9 cellular contexts compared by ENCODE assay signal in the genomic region with DNA sequence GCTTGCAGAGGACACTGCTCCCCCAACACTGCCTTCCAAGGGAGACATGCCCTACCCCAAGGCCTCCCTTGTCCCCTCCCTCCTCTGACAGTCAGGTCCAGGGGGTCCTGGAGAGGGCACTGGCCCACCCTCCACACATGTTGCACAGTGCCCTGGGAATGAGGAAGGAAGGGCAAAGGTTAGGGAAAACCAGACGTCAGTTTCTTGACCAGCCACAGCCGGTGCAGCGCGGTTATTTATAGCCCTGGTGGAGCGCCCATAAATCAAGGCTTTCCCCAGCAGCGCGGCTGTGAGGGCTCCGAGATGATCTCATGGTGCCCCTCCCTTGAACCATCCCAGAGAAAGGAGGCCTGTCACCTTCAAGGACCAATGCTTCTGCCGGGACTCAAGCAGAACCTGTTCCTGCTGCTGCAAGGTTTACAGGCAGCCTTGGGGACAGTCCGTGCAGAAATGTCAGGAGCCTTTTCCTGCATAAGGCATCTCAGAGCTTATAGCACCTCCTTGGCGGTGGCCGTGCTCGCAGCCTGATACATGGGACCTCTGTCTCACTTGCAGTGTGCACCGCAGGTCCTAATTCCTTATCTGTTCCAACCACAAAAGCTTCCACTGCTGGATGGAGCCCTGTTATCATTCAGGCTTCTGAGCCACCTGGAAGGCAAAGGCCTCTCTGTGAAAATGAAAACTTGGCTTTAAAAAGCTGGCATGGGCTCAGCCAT.
DNase-seq lines count a peak whose midpoint lies in the region; ATAC-seq and TF ChIP-seq lines count a peak whose summit lies in the region.
"Had no signal": no experiment of that assay in that cellular context is flagged by ENCODE, and none has a peak within 500 bp of the region (broad histone marks: within the 10 kb centered on the region; RNA-seq: fewer than 3 reads in every experiment).

No MANE protein-coding gene starts in this region.

- H2BK5ac ChIP-seq in IMR-90 (ENCODE audit: low read depth, low read length, poor library complexity, severe bottlenecking) = no peak overlapping the region

- no peaks in the 10 kb centered on the region for H4K20me1 ChIP-seq in IMR-90 (ENCODE audit: insufficient read depth, low read length)

- no peaks in the 10 kb centered on the region for H3K27me3 Mint-ChIP-seq in activated CD4-positive, alpha-beta T cell treated with anti-CD3 and anti-CD28 coated beads for 36 hours
- H3K27me3 Mint-ChIP-seq in HFFc6 (ENCODE audit: insufficient read depth) = peaks cover 18% of the 10 kb centered on the region

- H3K18ac ChIP-seq in IMR-90 (ENCODE audit: low read depth, low read length) = no peak overlapping the region

- no peak overlapping the region for H2BK120ac ChIP-seq in IMR-90 (ENCODE audit: low read depth, low read length)

- DNase-seq in IMR-90 (peak; percentile 28), amniotic epithelial cell (ENCODE audit: low read depth) (peak; percentile 60), inferior parietal cortex (ENCODE audit: extremely low spot score) (peak; percentile 28), spleen (peak; percentile 68), NCI-H2107 (lab: John Stamatoyannopoulos, UW) (no peak), HFFc6 (no peak)
- DNase-seq in activated CD4-positive, alpha-beta T cell treated with anti-CD3 and anti-CD28 coated beads for 36 hours = no peak

- no peak overlapping the region for H3K4ac ChIP-seq in IMR-90 (ENCODE audit: low read depth, low read length)

- H3K23ac ChIP-seq in IMR-90 (ENCODE audit: low read depth, low read length) = no peak overlapping the region

- in situ Hi-C loops in IMR-90 (cut with MboI; ENCODE audit: low sequenced_read_pairs) = no loop called here

- H3K14ac ChIP-seq in IMR-90 (replicated peaks; ENCODE audit: low read depth, low read length) = no peak overlapping the region

- TF ChIP-seq POLR2A in IMR-90 (IDR thresholded peaks at IDR 0.05; ENCODE audit: low read depth, low read length) (no peak), spleen (IDR thresholded peaks at IDR 0.05) (no peak)

- H4K8ac ChIP-seq in IMR-90 (ENCODE audit: low read depth in 2 of 2, low read length in 2 of 2) = no peak overlapping the region

- no peak overlapping the region for H3K4me3 Mint-ChIP-seq in activated CD4-positive, alpha-beta T cell treated with anti-CD3 and anti-CD28 coated beads for 36 hours
- no peak overlapping the region for H3K4me3 Mint-ChIP-seq in HFFc6

- intact Hi-C loops in IMR-90 (cut with micrococcal nuclease) = no loop called here
- intact Hi-C loops in spleen (cut with DNase I; ENCODE audit: low total_unique reads) = no loop called here
- intact Hi-C loops in activated CD4-positive, alpha-beta T cell treated with anti-CD3 and anti-CD28 coated beads for 36 hours (cut with DNase I, micrococcal nuclease) = no loop called here

- H4K91ac ChIP-seq in IMR-90 (ENCODE audit: insufficient read depth, low read depth, low read length) = no peak overlapping the region

- no peak overlapping the region for H2AK5ac ChIP-seq in IMR-90 (ENCODE audit: low read depth, low read length)

- no peaks in the 10 kb centered on the region for H3K4me1 Mint-ChIP-seq in activated CD4-positive, alpha-beta T cell treated with anti-CD3 and anti-CD28 coated beads for 36 hours
- H3K4me1 Mint-ChIP-seq in HFFc6 (ENCODE audit: low read depth) = no peaks in the 10 kb centered on the region

- H3K9ac ChIP-seq in IMR-90 (ENCODE audit: low read depth, low read length) = no peak overlapping the region

- no TSS peak for BruUV-seq in IMR-90 (replicated peaks; lab: Mats Ljungman, UMichigan)

- no peak for TF ChIP-seq RAD21 in IMR-90 (IDR thresholded peaks at IDR 0.05; ENCODE audit: low read length)

- 35% methylated on average over 4 of the region's 14 CpGs; no CpG with 5 or more reads in 1 of the 2 experiments for WGBS in IMR-90 (ENCODE audit: extremely low coverage in 2 of 2, insufficient read length in 1 of 2), 2 experiments
- WGBS in spleen, 5 donors = 25 to 37% (median 27%) methylated on average over 14 of the region's 14 CpGs

- H2BK20ac ChIP-seq in IMR-90 (ENCODE audit: low read depth, low read length) = no peak overlapping the region

- H3K4me1 ChIP-seq in IMR-90 (ENCODE audit: control insufficient read depth, insufficient read depth, low read length) (no peaks in the 10 kb centered on the region), spleen (peaks cover 7 to 37% (median 19%) of the 10 kb centered on the region in 6 donors)
- H3K4me1 ChIP-seq: SJSA1 had no signal

- H2AFZ ChIP-seq in IMR-90 (replicated peaks; ENCODE audit: low read length, poor library complexity) = no peak overlapping the region

- peak; percentile 44 for ATAC-seq in IMR-90 (ENCODE audit: low read depth)
- no peak for ATAC-seq in GM19467 (IDR thresholded peaks at IDR 0.05; ENCODE audit: unreplicated experiment)
- ATAC-seq in activated CD4-positive, alpha-beta T cell treated with anti-CD3 and anti-CD28 coated beads for 36 hours = no peak

- H2AK9ac ChIP-seq in IMR-90 (replicated peaks; ENCODE audit: low read depth, low read length, poor library complexity) = no peak overlapping the region

- H3K4me2 ChIP-seq in IMR-90 (ENCODE audit: low read depth, low read length) = no peak overlapping the region

- CTCF ChIA-PET in IMR-90 (lab: Yijun Ruan, JAX) = no interaction called here
- CTCF ChIA-PET in activated CD4-positive, alpha-beta T cell treated with anti-CD3 and anti-CD28 coated beads for 36 hours (lab: Charles Lee) = interaction anchor here (0.5 kb wide), 1 partner anchor 26 kb away, joined by 3 read pairs; no protein-coding TSS in a partner anchor

- no peak overlapping the region for H4K5ac ChIP-seq in IMR-90 (ENCODE audit: low read depth, low read length)

- peaks cover 5% of the 10 kb centered on the region; the same call in 1 of the 2 replicates for H3K27me3 ChIP-seq in IMR-90 (ENCODE audit: control insufficient read depth, insufficient read depth, low read length)
- no peaks in the 10 kb centered on the region for H3K27me3 ChIP-seq in spleen (replicated peaks in 1 of 7)
- H3K27me3 ChIP-seq: SJSA1 had no signal

- dilution Hi-C loops in IMR-90 (cut with HindIII; ENCODE audit: low sequenced_read_pairs, unreplicated experiment) = no loop called here

- TF ChIP-seq CTCF in IMR-90 (conservative IDR thresholded peaks at IDR 0.05; ENCODE audit: low read depth, low read length) (no peak), spleen (IDR thresholded peaks at IDR 0.05 in 8 of 11, conservative IDR thresholded peaks at IDR 0.05 in 3 of 11) (no peak), HFFc6 (IDR thresholded peaks at IDR 0.05) (no peak)

- H3K27ac Mint-ChIP-seq in activated CD4-positive, alpha-beta T cell treated with anti-CD3 and anti-CD28 coated beads for 36 hours = no peak overlapping the region
- H3K27ac Mint-ChIP-seq in HFFc6 = no peak overlapping the region

- no peak overlapping the region for H3K56ac ChIP-seq in IMR-90 (ENCODE audit: extremely low read depth, insufficient read depth, low read length)

- no peak overlapping the region for H2BK15ac ChIP-seq in IMR-90 (ENCODE audit: low read depth, low read length)

- POLR2A ChIA-PET in IMR-90 (lab: Charles Lee; ENCODE audit: unreplicated experiment) = no interaction called here
- POLR2A ChIA-PET in activated CD4-positive, alpha-beta T cell treated with anti-CD3 and anti-CD28 coated beads for 36 hours (lab: Charles Lee) = no interaction called here

- H3K9me1 ChIP-seq in IMR-90 (ENCODE audit: insufficient read depth, low read length) = no peaks in the 10 kb centered on the region

- H3K9me3 Mint-ChIP-seq in activated CD4-positive, alpha-beta T cell treated with anti-CD3 and anti-CD28 coated beads for 36 hours (ENCODE audit: low read depth) = no peaks in the 10 kb centered on the region
- peaks cover 11% of the 10 kb centered on the region for H3K9me3 Mint-ChIP-seq in HFFc6

- H3K36me3 Mint-ChIP-seq in activated CD4-positive, alpha-beta T cell treated with anti-CD3 and anti-CD28 coated beads for 36 hours (ENCODE audit: low read depth) = no peaks in the 10 kb centered on the region
- peaks cover 5% of the 10 kb centered on the region; the same call in 1 of the 2 replicates for H3K36me3 Mint-ChIP-seq in HFFc6 (ENCODE audit: low read depth)

- no peaks in the 10 kb centered on the region for H3K36me3 ChIP-seq in IMR-90 (ENCODE audit: control insufficient read depth, insufficient read depth, low read length)
- no peaks in the 10 kb centered on the region for H3K36me3 ChIP-seq in spleen
- H3K36me3 ChIP-seq: SJSA1 had no signal

- peaks cover 12% of the 10 kb centered on the region for H3K9me3 ChIP-seq in IMR-90 (ENCODE audit: control insufficient read depth, insufficient read depth, low read length)
- peaks cover 0 to 7% (median 0%) of the 10 kb centered on the region in 8 donors for H3K9me3 ChIP-seq in spleen
- H3K9me3 ChIP-seq: SJSA1 had no signal

- no peaks in the 10 kb centered on the region for H3K79me1 ChIP-seq in IMR-90 (ENCODE audit: low read depth in 1 of 2, low read length in 2 of 2)

- no peak overlapping the region for H3K4me3 ChIP-seq in IMR-90 (ENCODE audit: insufficient read depth, low read depth, low read length)
- H3K4me3 ChIP-seq in spleen = no peak overlapping the region
- H3K4me3 ChIP-seq: SJSA1 had no signal

- H3K27ac ChIP-seq in IMR-90 (ENCODE audit: insufficient read depth, low read length) (no peak overlapping the region), spleen (no peak overlapping the region)
- H3K27ac ChIP-seq: SJSA1 had no signal

TF ChIP-seq in IMR-90, 13 proteins besides CTCF, POLR2A, EP300 and RAD21 (continues in another document):
- no peak for TF ChIP-seq NFE2L2 (IDR thresholded peaks at IDR 0.05; ENCODE audit: low read depth, low read length)
- TF ChIP-seq CEBPB (IDR thresholded peaks at IDR 0.05; ENCODE audit: low read depth, low read length) = no peak
- TF ChIP-seq FOS (IDR thresholded peaks at IDR 0.05; ENCODE audit: low read depth, low read length) = no peak
- no peak for TF ChIP-seq BHLHE40 (IDR thresholded peaks at IDR 0.05; ENCODE audit: low read depth, low read length)
- TF ChIP-seq RFX5 (IDR thresholded peaks at IDR 0.05; ENCODE audit: low read depth, low read length) = no peak
- no peak for TF ChIP-seq CHD1 (IDR thresholded peaks at IDR 0.05; ENCODE audit: low read depth, low read length)
- TF ChIP-seq MXI1 (IDR thresholded peaks at IDR 0.05; ENCODE audit: borderline replicate concordance, low read depth, low read length) = no peak
- TF ChIP-seq, protein P1, sequence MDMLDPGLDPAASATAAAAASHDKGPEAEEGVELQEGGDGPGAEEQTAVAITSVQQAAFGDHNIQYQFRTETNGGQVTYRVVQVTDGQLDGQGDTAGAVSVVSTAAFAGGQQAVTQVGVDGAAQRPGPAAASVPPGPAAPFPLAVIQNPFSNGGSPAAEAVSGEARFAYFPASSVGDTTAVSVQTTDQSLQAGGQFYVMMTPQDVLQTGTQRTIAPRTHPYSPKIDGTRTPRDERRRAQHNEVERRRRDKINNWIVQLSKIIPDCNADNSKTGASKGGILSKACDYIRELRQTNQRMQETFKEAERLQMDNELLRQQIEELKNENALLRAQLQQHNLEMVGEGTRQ (IDR thresholded peaks at IDR 0.05; ENCODE audit: low read depth, low read length) = no peak
- TF ChIP-seq MAZ (IDR thresholded peaks at IDR 0.05; ENCODE audit: borderline replicate concordance, low read depth, low read length) = no peak
- TF ChIP-seq MAFK (IDR thresholded peaks at IDR 0.05; ENCODE audit: low read depth, low read length) = no peak
- no peak for TF ChIP-seq RCOR1 (IDR thresholded peaks at IDR 0.05; ENCODE audit: insufficient replicate concordance, low read length)

Comparison
In these comparisons a context has a peak if more than half of its experiments do, and no peak if none do; other contexts are left out.
1. DNase-seq: peak in IMR-90 (single experiment), amniotic epithelial cell (single experiment), inferior parietal cortex (single experiment) and spleen (single experiment); none in NCI-H2107 (single experiment), activated CD4-positive, alpha-beta T cell treated with anti-CD3 and anti-CD28 coated beads for 36 hours (single experiment) and HFFc6 (single experiment).